In the genomic region with DNA sequence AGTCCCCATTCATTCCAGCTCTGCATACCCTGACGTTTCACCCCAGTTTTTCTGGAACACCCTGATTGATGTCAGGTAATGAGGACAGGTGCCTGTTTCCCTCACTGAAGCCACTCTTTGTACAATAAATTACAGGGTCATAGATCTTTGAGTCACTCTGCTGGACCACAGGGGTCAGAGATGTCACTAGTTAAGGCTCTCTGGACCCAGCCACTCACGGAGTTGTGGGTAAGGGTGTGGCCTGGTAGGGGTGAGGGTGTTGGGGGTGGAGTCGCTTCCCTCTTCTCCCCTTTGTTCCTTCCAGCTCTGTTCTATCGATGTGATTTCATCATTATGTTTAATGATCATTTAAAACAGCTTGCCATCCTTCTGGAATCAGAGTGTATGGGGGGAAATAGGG, we compare ENCODE assay signal across 36 cellular contexts. TPM values are rescaled to one million over a fixed set of nuclear protein-coding genes. Genes with fewer than 3 reads are reported as not detected.
"Had no signal": no experiment of that assay in that cellular context is flagged by ENCODE, and none has a peak within 500 bp of the region (broad histone marks: within the 10 kb centered on the region; RNA-seq: fewer than 3 reads in every experiment).

No MANE protein-coding gene starts in this region.

- H3K9me3 ChIP-seq: ovary, stomach, thyroid gland had no signal

- H3K4me3 ChIP-seq: ovary, stomach, thyroid gland had no signal

- DNase-seq: activated CD4-positive, alpha-beta T cell treated with anti-CD3 and anti-CD28 coated beads for 48 hours; activated CD4-positive, alpha-beta T cell treated with anti-CD3 and anti-CD28 coated beads, Interleukin-2, amount 50 U/mL, for 48 hours; activated CD8-positive, alpha-beta memory T cell treated with anti-CD3 and anti-CD28 coated beads for 24 hours; activated effector memory CD4-positive, alpha-beta T cell treated with anti-CD3 and anti-CD28 coated beads, Interleukin-2, amount 50 U/mL, for 16 hours; activated naive CD4-positive, alpha-beta T cell treated with anti-CD3 and anti-CD28 coated beads for 36 hours; amniotic stem cell; brain microvascular endothelial cell; cortex of kidney; foreskin fibroblast; head of caudate nucleus; hippocampal formation; immature natural killer cell; kidney; naive thymus-derived CD4-positive, alpha-beta T cell; ovary; small intestine; stimulated activated CD4-positive, alpha-beta T cell treated with anti-CD3 and anti-CD28 coated beads, Interleukin-4, amount 100 ng/mL, for 4 hours; stimulated activated CD8-positive, alpha-beta memory T cell treated with anti-CD3 and anti-CD28 coated beads, Interleukin-4, amount 100 ng/mL, for 48 hours; stimulated activated naive B cell treated with anti-CD40 and anti-IgM and Interleukin-4, amounts not matched to agents 10 μg/mL and 1 μg/mL and 100 μg/mL, for 72 hours; stomach; T-helper 2 cell; thyroid gland had no signal

- H3K4me1 ChIP-seq: stomach, thyroid gland had no signal

- H3K4me3 Mint-ChIP-seq: activated naive CD4-positive, alpha-beta T cell treated with anti-CD3 and anti-CD28 coated beads for 36 hours; activated T-helper 1 cell treated with anti-CD3 and anti-CD28 coated beads, Interleukin-12 subunit alpha, Interleukin-12 subunit beta, Interleukin-2, Interleukin-4 antibody, amounts not matched to agents 30 ng/mL and 10 ng/mL and 1 ng/mL, durations not matched to agents 14 hours and 24 hours and 36 hours; immature natural killer cell; mesothelial cell of epicardium; naive thymus-derived CD4-positive, alpha-beta T cell; stimulated activated naive B cell treated with anti-CD40 and anti-IgM and Interleukin-4, amounts not matched to agents 10 μg/mL and 1 μg/mL and 100 μg/mL, for 72 hours had no signal

- H3K4me1 Mint-ChIP-seq: stimulated activated naive B cell treated with anti-CD40 and anti-IgM and Interleukin-4, amounts not matched to agents 10 μg/mL and 1 μg/mL and 100 μg/mL, for 72 hours had no signal

- H3K27me3 ChIP-seq: brain microvascular endothelial cell, ovary, thyroid gland had no signal

- H3K27ac Mint-ChIP-seq: activated naive CD4-positive, alpha-beta T cell treated with anti-CD3 and anti-CD28 coated beads for 36 hours; activated T-helper 1 cell treated with anti-CD3 and anti-CD28 coated beads, Interleukin-12 subunit alpha, Interleukin-12 subunit beta, Interleukin-2, Interleukin-4 antibody, amounts not matched to agents 30 ng/mL and 10 ng/mL and 1 ng/mL, durations not matched to agents 14 hours and 24 hours and 36 hours; mesothelial cell of epicardium; progenitor cell of endocrine pancreas; stimulated activated naive B cell treated with anti-CD40 and anti-IgM and Interleukin-4, amounts not matched to agents 10 μg/mL and 1 μg/mL and 100 μg/mL, for 72 hours had no signal

- H3K36me3 Mint-ChIP-seq: immature natural killer cell; mesothelial cell of epicardium; naive thymus-derived CD4-positive, alpha-beta T cell; stimulated activated naive B cell treated with anti-CD40 and anti-IgM and Interleukin-4, amounts not matched to agents 10 μg/mL and 1 μg/mL and 100 μg/mL, for 72 hours had no signal

- H3K36me3 ChIP-seq: brain microvascular endothelial cell, ovary, stomach, thyroid gland had no signal

- H3K27ac ChIP-seq: brain microvascular endothelial cell, ovary, stomach, thyroid gland, VCaP had no signal

- H3K9me3 Mint-ChIP-seq: activated naive CD4-positive, alpha-beta T cell treated with anti-CD3 and anti-CD28 coated beads for 36 hours; activated T-helper 1 cell treated with anti-CD3 and anti-CD28 coated beads, Interleukin-12 subunit alpha, Interleukin-12 subunit beta, Interleukin-2, Interleukin-4 antibody, amounts not matched to agents 30 ng/mL and 10 ng/mL and 1 ng/mL, durations not matched to agents 14 hours and 24 hours and 36 hours; immature natural killer cell; mesothelial cell of epicardium; stimulated activated naive B cell treated with anti-CD40 and anti-IgM and Interleukin-4, amounts not matched to agents 10 μg/mL and 1 μg/mL and 100 μg/mL, for 72 hours had no signal

RNA-seq across cellular contexts. Expression of a gene that starts 0.5 kb away (rescaled TPM):
- total RNA-seq: activated naive CD4-positive, alpha-beta T cell treated with anti-CD3 and anti-CD28 coated beads for 36 hours; activated T-helper 1 cell treated with anti-CD3 and anti-CD28 coated beads, Interleukin-12 subunit alpha, Interleukin-12 subunit beta, Interleukin-2, Interleukin-4 antibody, amounts not matched to agents 30 ng/mL and 10 ng/mL and 1 ng/mL, durations not matched to agents 14 hours and 24 hours and 36 hours; astrocyte; cardiac septum; chondrocyte; endothelial cell of umbilical vein; esophagus mucosa; kidney; lower leg skin; mesothelial cell of epicardium; naive thymus-derived CD4-positive, alpha-beta T cell; ovary; progenitor cell of endocrine pancreas; renal cortical epithelial cell; sciatic nerve; stomach; thyroid gland; ureter had no signal
- polyA plus RNA-seq: endothelial cell of umbilical vein; immature natural killer cell; naive thymus-derived CD4-positive, alpha-beta T cell; neural cell; ovary; small intestine; stomach had no signal

RNA-seq across cellular contexts. Expression of a gene that starts 13.5 kb away (rescaled TPM):
- total RNA-seq: activated naive CD4-positive, alpha-beta T cell treated with anti-CD3 and anti-CD28 coated beads for 36 hours; activated T-helper 1 cell treated with anti-CD3 and anti-CD28 coated beads, Interleukin-12 subunit alpha, Interleukin-12 subunit beta, Interleukin-2, Interleukin-4 antibody, amounts not matched to agents 30 ng/mL and 10 ng/mL and 1 ng/mL, durations not matched to agents 14 hours and 24 hours and 36 hours; astrocyte; cardiac septum; chondrocyte; endothelial cell of umbilical vein; esophagus mucosa; kidney; lower leg skin; mesothelial cell of epicardium; naive thymus-derived CD4-positive, alpha-beta T cell; ovary; progenitor cell of endocrine pancreas; renal cortical epithelial cell; sciatic nerve; stomach; thyroid gland; ureter had no signal
- polyA plus RNA-seq: endothelial cell of umbilical vein; immature natural killer cell; naive thymus-derived CD4-positive, alpha-beta T cell; neural cell; ovary; small intestine; stomach had no signal

RNA-seq across cellular contexts. Expression of a gene that starts 28.3 kb away (rescaled TPM):
- total RNA-seq: activated naive CD4-positive, alpha-beta T cell treated with anti-CD3 and anti-CD28 coated beads for 36 hours; activated T-helper 1 cell treated with anti-CD3 and anti-CD28 coated beads, Interleukin-12 subunit alpha, Interleukin-12 subunit beta, Interleukin-2, Interleukin-4 antibody, amounts not matched to agents 30 ng/mL and 10 ng/mL and 1 ng/mL, durations not matched to agents 14 hours and 24 hours and 36 hours; astrocyte; cardiac septum; chondrocyte; endothelial cell of umbilical vein; esophagus mucosa; kidney; lower leg skin; mesothelial cell of epicardium; naive thymus-derived CD4-positive, alpha-beta T cell; progenitor cell of endocrine pancreas; renal cortical epithelial cell; sciatic nerve; stomach; thyroid gland; ureter had no signal
- polyA plus RNA-seq: endothelial cell of umbilical vein; immature natural killer cell; naive thymus-derived CD4-positive, alpha-beta T cell; neural cell; ovary; small intestine; stomach had no signal
